Comparison of ENCODE assay signal across 16 cellular contexts in the genomic region with DNA sequence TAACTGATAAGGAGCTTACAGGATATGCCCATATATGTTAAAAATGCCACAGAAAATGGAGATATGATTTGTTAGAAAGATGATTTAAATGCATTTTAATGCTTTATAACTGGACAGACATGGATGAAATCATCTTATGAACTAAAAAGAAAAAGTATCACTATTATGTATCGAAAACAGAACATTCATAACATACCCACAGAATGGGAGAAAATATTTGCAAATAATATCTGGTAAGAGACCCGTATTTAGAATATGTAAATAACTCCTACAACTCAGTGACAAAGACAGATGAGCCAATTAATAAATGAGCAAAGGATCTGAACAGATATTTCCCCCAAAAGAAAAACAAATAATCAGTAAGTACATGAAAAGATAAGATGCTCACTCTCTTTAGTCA. TPM values are rescaled to one million over a fixed set of nuclear protein-coding genes. Genes with fewer than 3 reads are reported as not detected.
DNase-seq lines count a peak whose midpoint lies in the region; ATAC-seq, FAIRE-seq and TF ChIP-seq lines count a peak whose summit lies in the region.
"Had no signal": no experiment of that assay in that cellular context is flagged by ENCODE, and none has a peak within 500 bp of the region (broad histone marks: within the 10 kb centered on the region; RNA-seq: fewer than 3 reads in every experiment).

No MANE protein-coding gene starts in this region.

- BruUV-seq in GM12878 (replicated peaks; lab: Mats Ljungman, UMichigan), result no TSS peak

- H4K20me1 ChIP-seq in GM12878 (ENCODE audit: control insufficient read depth, insufficient read depth), result peaks cover 6% of the 10 kb centered on the region

- peaks cover 2 to 15% (median 6%) of the 10 kb centered on the region in 3 donors for H3K36me3 Mint-ChIP-seq in CD8-positive, alpha-beta memory T cell
- peaks cover 4 to 24% of the 10 kb centered on the region in 2 donors for H3K36me3 Mint-ChIP-seq in stimulated activated naive B cell treated with anti-CD40 and anti-IgM and Interleukin-4, amounts not matched to agents 10 μg/mL and 1 μg/mL and 100 μg/mL, for 72 hours

- no peaks in the 10 kb centered on the region for H3K27me3 Mint-ChIP-seq in CD8-positive, alpha-beta memory T cell
- no peaks in the 10 kb centered on the region for H3K27me3 Mint-ChIP-seq in stimulated activated naive B cell treated with anti-CD40 and anti-IgM and Interleukin-4, amounts not matched to agents 10 μg/mL and 1 μg/mL and 100 μg/mL, for 72 hours

- no peak for DNase-seq in left ventricle myocardium inferior
- DNase-seq in heart left ventricle, result no peak
- DNase-seq in CD8-positive, alpha-beta memory T cell, result no peak
- DNase-seq in GM12878 (ENCODE audit: low read depth, low spot score), result no peak
- DNase-seq in stimulated activated naive B cell treated with anti-CD40 and anti-IgM and Interleukin-4, amounts not matched to agents 10 μg/mL and 1 μg/mL and 100 μg/mL, for 72 hours, result no peak
- DNase-seq in stimulated activated CD4-positive, alpha-beta T cell treated with anti-CD3 and anti-CD28 coated beads, Interleukin-1b, Interleukin-23, amount 100 ng/mL, for 48 hours, result no peak
- DNase-seq: ACHN, AML-193, EL, NCI-H1436, NCI-H2029, NCI-H774, PC-3, SJCRH30 had no signal

- TF ChIP-seq CTCF in left ventricle myocardium inferior (IDR thresholded peaks at IDR 0.05; ENCODE audit: borderline replicate concordance), result no peak
- no peak for TF ChIP-seq CTCF in heart left ventricle (IDR thresholded peaks at IDR 0.05)
- no peak for TF ChIP-seq CTCF in GM12878 (IDR thresholded peaks at IDR 0.05 in 2 of 3, conservative IDR thresholded peaks at IDR 0.05 in 1 of 3; ENCODE audit: control insufficient read depth in 2 of 3, extremely low read depth in 1 of 3, insufficient read depth in 1 of 3, low read depth in 3 of 3, low read length in 3 of 3)

- POLR2A ChIA-PET in CD8-positive, alpha-beta memory T cell (lab: Charles Lee), result no interaction called here
- POLR2A ChIA-PET in GM12878 (lab: Charles Lee), result interaction anchor here (0.6 kb wide), 1 partner anchor 182 kb away, joined by 3 read pairs; no protein-coding TSS in a partner anchor

- no peak for TF ChIP-seq RAD21 in GM12878 (IDR thresholded peaks at IDR 0.05; ENCODE audit: insufficient read depth, low read depth, low read length)

- H3K4me1 Mint-ChIP-seq in CD8-positive, alpha-beta memory T cell, result peaks cover 78 to 94% (median 93%) of the 10 kb centered on the region in 3 donors
- H3K4me1 Mint-ChIP-seq in stimulated activated naive B cell treated with anti-CD40 and anti-IgM and Interleukin-4, amounts not matched to agents 10 μg/mL and 1 μg/mL and 100 μg/mL, for 72 hours, result peaks cover 60 to 92% of the 10 kb centered on the region in 2 donors

- SMC1A ChIA-PET in GM12878 (lab: Charles Lee; ENCODE audit: uncharacterized antibody, unreplicated experiment), result interaction anchor here (1.1 to 3.3 kb wide), 6 partner anchors 10 to 192 kb away, joined by 3 to 18 read pairs (median 6); no protein-coding TSS in a partner anchor

- H3K9me3 ChIP-seq in left ventricle myocardium inferior (replicated peaks) (peaks cover 13% of the 10 kb centered on the region), heart left ventricle (peaks cover 0 to 11% (median 3%) of the 10 kb centered on the region in 12 donors), GM12878 (replicated peaks; ENCODE audit: control insufficient read depth, insufficient read depth, low read length) (peaks cover 15% of the 10 kb centered on the region)
- H3K9me3 ChIP-seq in CD8-positive, alpha-beta memory T cell (ENCODE audit: low read length), result peaks cover 8% of the 10 kb centered on the region

- H3K4me1 ChIP-seq in left ventricle myocardium inferior (peaks cover 74% of the 10 kb centered on the region), heart left ventricle (peaks cover 0 to 63% (median 37%) of the 10 kb centered on the region in 12 donors), GM12878 (ENCODE audit: control insufficient read depth, insufficient read depth, low read length) (peaks cover 72% of the 10 kb centered on the region)
- H3K4me1 ChIP-seq in CD8-positive, alpha-beta memory T cell (ENCODE audit: insufficient read depth, low read length), result peaks cover 39% of the 10 kb centered on the region

- H3K4me2 ChIP-seq in GM12878 (ENCODE audit: control insufficient read depth, insufficient read depth), result no peak overlapping the region

- no peak for FAIRE-seq in GM12878 (lab: Jason Lieb, UNC)

- H3K27ac ChIP-seq in left ventricle myocardium inferior (replicated peaks), result peak overlapping the region; percentile 19
- H3K27ac ChIP-seq in heart left ventricle, result no peak overlapping the region
- no peak overlapping the region for H3K27ac ChIP-seq in CD8-positive, alpha-beta memory T cell (ENCODE audit: low read depth, low read length)
- no peak overlapping the region; the same call in 1 of the 2 replicates for H3K27ac ChIP-seq in GM12878 (ENCODE audit: control insufficient read depth, insufficient read depth)
- H3K27ac ChIP-seq: KMS-11, SJCRH30 had no signal

- peak overlapping the region in 2 of 7 donors; percentile 32 to 44 for H3K4me3 Mint-ChIP-seq in CD8-positive, alpha-beta memory T cell
- no peak overlapping the region for H3K4me3 Mint-ChIP-seq in stimulated activated naive B cell treated with anti-CD40 and anti-IgM and Interleukin-4, amounts not matched to agents 10 μg/mL and 1 μg/mL and 100 μg/mL, for 72 hours

- H3K79me2 ChIP-seq in GM12878 (ENCODE audit: control insufficient read depth, insufficient read depth, low read length), result peaks cover 83% of the 10 kb centered on the region

- H3K9ac ChIP-seq in GM12878 (ENCODE audit: control insufficient read depth, insufficient read depth, low read length), result no peak overlapping the region
- H3K9ac ChIP-seq: KMS-11 had no signal

- RAD21 ChIA-PET in GM12878 (lab: Charles Lee; ENCODE audit: unreplicated experiment), result interaction anchor here (1.3 to 2.8 kb wide), 2 partner anchors 54 to 112 kb away, joined by 3 to 14 read pairs; no protein-coding TSS in a partner anchor

- WGBS in heart left ventricle, 4 donors, result 96 to 99% (median 98%) methylated on average over 2 of the region's 2 CpGs
- 73% methylated on average over 2 of the region's 2 CpGs for WGBS in GM12878 (ENCODE audit: insufficient coverage, insufficient replicate concordance, low lambda C conversion rate, missing lambda C conversion rate)

- no peak overlapping the region for H3K4me3 ChIP-seq in left ventricle myocardium inferior
- no peak overlapping the region for H3K4me3 ChIP-seq in heart left ventricle
- H3K4me3 ChIP-seq in CD8-positive, alpha-beta memory T cell (ENCODE audit: low read length), result no peak overlapping the region
- H3K4me3 ChIP-seq in GM12878, result no peak overlapping the region
- H3K4me3 ChIP-seq: SJCRH30 had no signal

- H3K9me3 Mint-ChIP-seq in CD8-positive, alpha-beta memory T cell, result peaks cover 4 to 14% (median 9%) of the 10 kb centered on the region in 5 donors
- peaks cover 8 to 9% of the 10 kb centered on the region in 2 donors for H3K9me3 Mint-ChIP-seq in stimulated activated naive B cell treated with anti-CD40 and anti-IgM and Interleukin-4, amounts not matched to agents 10 μg/mL and 1 μg/mL and 100 μg/mL, for 72 hours

- ATAC-seq in heart left ventricle (no peak), GM12878 (no peak), GM19328 (IDR thresholded peaks at IDR 0.05; ENCODE audit: unreplicated experiment) (no peak)
- ATAC-seq in stimulated activated naive B cell treated with anti-CD40 and anti-IgM and Interleukin-4, amounts not matched to agents 10 μg/mL and 1 μg/mL and 100 μg/mL, for 72 hours (replicated peaks), result no peak
- ATAC-seq: PC-3 had no signal

- peak overlapping the region in 7 of 8 donors; percentile 1 to 81 (median 51) for H3K27ac Mint-ChIP-seq in CD8-positive, alpha-beta memory T cell
- H3K27ac Mint-ChIP-seq in stimulated activated naive B cell treated with anti-CD40 and anti-IgM and Interleukin-4, amounts not matched to agents 10 μg/mL and 1 μg/mL and 100 μg/mL, for 72 hours, result peak overlapping the region; percentile 91

- intact Hi-C loops in left ventricle myocardium inferior (cut with micrococcal nuclease) (no loop called here), heart left ventricle (cut with DNase I) (no loop called here), GM12878 (cut with micrococcal nuclease; ENCODE audit: unreplicated experiment) (no loop called here)

- H3K36me3 ChIP-seq in left ventricle myocardium inferior (no peaks in the 10 kb centered on the region), heart left ventricle (no peaks in the 10 kb centered on the region), GM12878 (ENCODE audit: control insufficient read depth in 2 of 2, insufficient read depth in 2 of 2, low read length in 1 of 2) (no peaks in the 10 kb centered on the region)
- no peaks in the 10 kb centered on the region for H3K36me3 ChIP-seq in CD8-positive, alpha-beta memory T cell (ENCODE audit: insufficient read depth, low read length)

- in situ Hi-C loops in GM12878 (cut with MboI), result no loop called here

- no peak overlapping the region for H2AFZ ChIP-seq in GM12878 (ENCODE audit: control insufficient read depth, low read depth, low read length)

- no peak for TF ChIP-seq EP300 in GM12878 (IDR thresholded peaks at IDR 0.05; ENCODE audit: borderline replicate concordance in 1 of 2, control insufficient read depth in 1 of 2, low read depth in 2 of 2, low read length in 2 of 2)

- TF ChIP-seq POLR2A in heart left ventricle (IDR thresholded peaks at IDR 0.05) (no peak), GM12878 (IDR thresholded peaks at IDR 0.05; ENCODE audit: low read depth, low read length) (no peak)

- H3K27me3 ChIP-seq in left ventricle myocardium inferior (ENCODE audit: low read depth) (no peaks in the 10 kb centered on the region), heart left ventricle (no peaks in the 10 kb centered on the region), GM12878 (replicated peaks in 1 of 2; ENCODE audit: control insufficient read depth in 2 of 2, insufficient read depth in 2 of 2, low read length in 1 of 2) (no peaks in the 10 kb centered on the region)
- H3K27me3 ChIP-seq in CD8-positive, alpha-beta memory T cell (ENCODE audit: insufficient read depth, low read length, poor library complexity, severe bottlenecking), result no peaks in the 10 kb centered on the region
- H3K27me3 ChIP-seq: SJCRH30 had no signal

- CTCF ChIA-PET in CD8-positive, alpha-beta memory T cell (lab: Charles Lee), result interaction anchor here (2.8 to 7.3 kb wide), 3 partner anchors 11 to 22 kb away, joined by 9 to 49 read pairs (median 11); no protein-coding TSS in a partner anchor
- CTCF ChIA-PET in GM12878 (lab: Yijun Ruan, JAX), result interaction anchor here (1.0 to 8.2 kb wide), 4 partner anchors 8 to 182 kb away, joined by 3 to 45 read pairs (median 14); no protein-coding TSS in a partner anchor

RNA-seq across cellular contexts. Expression of gene MGAT5, which starts 24.3 kb away (rescaled TPM):
- total RNA-seq in left ventricle myocardium inferior (98.7 TPM), heart left ventricle (100 to 1,000 TPM in 3 of 9 donors, 10 to 100 TPM in 6; 63.1 to 116 (median 84.5) TPM), GM12878 (2014; rRNA removed) (54.3 and 54.6 TPM in 2 replicates), GM12878 (2014; rRNA removed; fragmentation: Illumina TruSeq; extraction: Trizol) (53.7 and 54.0 TPM in 2 replicates), GM12878 (2021) (104 and 109 TPM in 2 replicates)
- polyA plus RNA-seq in heart left ventricle (10 to 100 TPM in 1 of 2 donors, 1 to 10 TPM in 1; 9.7 to 38.8 TPM), GM12878 (2011; rRNA removed) (30.1 and 31.5 TPM in 2 replicates), GM12878 (2014; fragmentation: Illumina TruSeq; extraction: Trizol) (55.3 and 58.4 TPM in 2 replicates), GM12878 (2014; fragmentation: Nextera tagmentation; extraction: Ambion mirVana) (1 to 10 TPM; 9.1 to 9.8 TPM), GM12878 (2014; rRNA removed) (40.2 and 40.9 TPM in 2 replicates), GM12878 (2016; fragmentation: Nextera tagmentation; extraction: Ambion mirVana) (1 to 10 TPM; 4.9 to 6.3 TPM)
- 10 to 100 TPM; 40.9 to 42.4 TPM for total RNA-seq in CD8-positive, alpha-beta memory T cell
- 6.4 TPM for polyA plus RNA-seq in CD8-positive, alpha-beta memory T cell
- 135 and 137 TPM in 2 replicates for total RNA-seq in GM12878 (2013; cell fraction: nucleolus; rRNA removed)
- polyA plus RNA-seq in GM12878 (2011; ENCODE audit: low read depth), result 32.2 TPM
- 34.4 and 35.9 TPM in 2 replicates for polyA plus RNA-seq in GM12878 (2011; cell fraction: cytosol; rRNA removed)
- 27.6 and 27.9 TPM in 2 replicates for polyA plus RNA-seq in GM12878 (2011; cell fraction: nucleus; rRNA removed)
- 33.0 and 39.4 TPM in 2 replicates for polyA plus RNA-seq in GM12878 (2012)
- polyA minus RNA-seq in GM12878 (2011; rRNA and poly(A)+ RNA removed), result 126 and 130 TPM in 2 replicates
- 31.1 and 35.7 TPM in 2 replicates for polyA minus RNA-seq in GM12878 (2011; cell fraction: cytosol; rRNA and poly(A)+ RNA removed)
- polyA minus RNA-seq in GM12878 (2011; cell fraction: nucleus; rRNA and poly(A)+ RNA removed), result 117 and 129 TPM in 2 replicates
